In the genomic region with DNA sequence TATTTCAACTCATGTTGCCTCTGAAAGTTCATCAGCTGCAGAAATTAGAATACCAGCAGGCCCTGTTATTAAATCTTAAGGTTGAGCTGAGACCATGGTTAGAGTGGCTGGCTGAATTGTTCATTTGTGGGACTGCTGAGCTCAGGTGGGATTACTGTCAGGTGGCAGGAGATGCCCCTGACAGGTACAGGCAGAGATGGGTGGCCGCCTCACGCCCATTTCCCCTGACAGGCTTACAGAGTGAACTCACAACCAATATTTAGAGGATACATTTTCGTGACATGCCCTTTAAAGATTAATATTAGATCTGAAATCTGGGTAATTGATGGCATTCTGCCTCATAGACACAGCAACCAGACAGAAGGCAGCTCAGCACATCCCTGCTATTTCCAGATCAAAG, we compare ENCODE assay signal across 32 cellular contexts.
"Had no signal": no experiment of that assay in that cellular context is flagged by ENCODE, and none has a peak within 500 bp of the region (broad histone marks: within the 10 kb centered on the region; RNA-seq: fewer than 3 reads in every experiment).

No MANE protein-coding gene starts in this region.

- H3K27me3 Mint-ChIP-seq: activated B cell treated with CpG ODN at 0.5 μM for 24 hours; activated CD8-positive, alpha-beta T cell treated with anti-CD3 and anti-CD28 coated beads for 36 hours; activated naive CD8-positive, alpha-beta T cell; activated T-helper 17 cell treated with anti-CD3 and anti-CD28 coated beads, Interleukin-2, amount 50 U/mL, for 72 hours; dendritic cell treated with granulocyte-macrophage colony-stimulating factor and Interleukin-4, amounts not matched to agents 40 ng/mL and 50 ng/mL, for 4 days; effector memory CD8-positive, alpha-beta T cell; T-cell had no signal

- DNase-seq: activated B cell treated with CpG ODN at 0.5 μM for 24 hours; activated CD4-positive, alpha-beta T cell treated with anti-CD3 and anti-CD28 coated beads for 48 hours; activated CD4-positive, alpha-beta T cell treated with anti-CD3 and anti-CD28 coated beads, Interleukin-2, amount 50 U/mL, for 1 hour; activated CD4-positive, alpha-beta T cell treated with anti-CD3 and anti-CD28 coated beads, Interleukin-2, amount 50 U/mL, for 48 hours; activated CD8-positive, alpha-beta memory T cell treated with anti-CD3 and anti-CD28 coated beads for 24 hours; activated CD8-positive, alpha-beta T cell treated with anti-CD3 and anti-CD28 coated beads for 36 hours; activated effector memory CD4-positive, alpha-beta T cell treated with Interleukin-2 at 50 U/mL for 16 hours; activated gamma-delta T cell treated with Interleukin-2 at 50 U/mL for 16 hours; activated naive CD4-positive, alpha-beta T cell treated with anti-CD3 and anti-CD28 coated beads, Interleukin-2, amount 50 U/mL, for 16 hours; activated naive CD4-positive, alpha-beta T cell treated with Interleukin-2 at 50 U/mL for 16 hours; activated T-cell treated with anti-CD3 and anti-CD28 coated beads, Interleukin-2, amount 50 U/mL, for 4 hours; central memory CD4-positive, alpha-beta T cell; cerebellar nuclear complex; colonic mucosa; effector CD4-positive, alpha-beta T cell; effector memory CD8-positive, alpha-beta T cell; esophagus squamous epithelium; foreskin melanocyte; heart right ventricle; T-cell; T1000; WERI-Rb-1 had no signal

- H3K4me3 Mint-ChIP-seq: activated B cell treated with CpG ODN at 0.5 μM for 24 hours; activated CD8-positive, alpha-beta T cell treated with anti-CD3 and anti-CD28 coated beads for 36 hours; activated naive CD8-positive, alpha-beta T cell; activated T-cell treated with anti-CD3 and anti-CD28 coated beads, Interleukin-2, amount 50 U/mL, for 4 hours; activated T-helper 17 cell treated with anti-CD3 and anti-CD28 coated beads, Interleukin-2, amount 50 U/mL, for 72 hours; brain; dendritic cell treated with granulocyte-macrophage colony-stimulating factor and Interleukin-4, amounts not matched to agents 40 ng/mL and 50 ng/mL, for 4 days; effector memory CD8-positive, alpha-beta T cell; T-cell; T-helper 1 cell treated with Interleukin-12 subunit alpha and Interleukin-12 subunit beta and Interleukin-4 antibody, amounts not matched to agents 30 μg/mL and 1 μg/mL, for 36 hours; T-helper 2 cell treated with Interferon-gamma antibody and Interleukin-4, amounts not matched to agents 5 μg/mL and 100 μg/mL, for 36 hours had no signal

- ATAC-seq: activated CD4-positive, CD25-positive, alpha-beta regulatory T cell treated with anti-CD3 and anti-CD28 coated beads, Interleukin-2, amount 50 U/mL, for 24 hours; activated CD8-positive, alpha-beta T cell treated with anti-CD3 and anti-CD28 coated beads for 36 hours; activated T-cell treated with anti-CD3 and anti-CD28 coated beads, Interleukin-2, amount 50 U/mL, for 4 hours; activated T-helper 17 cell treated with anti-CD3 and anti-CD28 coated beads, Interleukin-2, amount 50 U/mL, for 72 hours; effector memory CD8-positive, alpha-beta T cell; gastroesophageal sphincter; heart right ventricle; T-cell had no signal

- H3K36me3 Mint-ChIP-seq: T-cell had no signal

- H3K27ac Mint-ChIP-seq: activated B cell treated with CpG ODN at 0.5 μM for 24 hours; activated CD8-positive, alpha-beta T cell treated with anti-CD3 and anti-CD28 coated beads for 36 hours; activated naive CD8-positive, alpha-beta T cell; activated T-helper 17 cell treated with anti-CD3 and anti-CD28 coated beads, Interleukin-2, amount 50 U/mL, for 72 hours; dendritic cell treated with granulocyte-macrophage colony-stimulating factor and Interleukin-4, amounts not matched to agents 40 ng/mL and 50 ng/mL, for 4 days; T-cell; T-helper 1 cell treated with Interleukin-12 subunit alpha and Interleukin-12 subunit beta and Interleukin-4 antibody, amounts not matched to agents 30 μg/mL and 1 μg/mL, for 36 hours; T-helper 2 cell treated with Interferon-gamma antibody and Interleukin-4, amounts not matched to agents 5 μg/mL and 100 μg/mL, for 36 hours had no signal

- H3K9me3 ChIP-seq: ascending aorta, breast epithelium, colonic mucosa, esophagus squamous epithelium, gastroesophageal sphincter, heart right ventricle had no signal

- H3K4me1 Mint-ChIP-seq: activated T-helper 17 cell treated with anti-CD3 and anti-CD28 coated beads, Interleukin-2, amount 50 U/mL, for 72 hours had no signal
